ENCODE assay signal across 8 cellular contexts in genomic region chr12:27434673-27435565, GRCh38. TPM values are rescaled to one million over a fixed set of nuclear protein-coding genes. Genes with fewer than 3 reads are reported as not detected.
DNase-seq lines count a peak whose midpoint lies in the region; ATAC-seq and TF ChIP-seq lines count a peak whose summit lies in the region.

No MANE protein-coding gene starts in this region.

- no peak overlapping the region for H3K27ac Mint-ChIP-seq in GM23338
- peak overlapping the region; percentile 63 for H3K27ac Mint-ChIP-seq in T-helper 2 cell treated with Interferon-gamma antibody and Interleukin-4, amounts not matched to agents 5 μg/mL and 100 μg/mL, for 36 hours

- peak; percentile 44 to 47 for TF ChIP-seq CTCF in GM23338 (conservative IDR thresholded peaks at IDR 0.05; ENCODE audit: low read depth in 2 of 2)
- peak; percentile 69 for TF ChIP-seq CTCF in epithelial cell of proximal tubule (conservative IDR thresholded peaks at IDR 0.05; ENCODE audit: low read depth, low read length)
- TF ChIP-seq CTCF in neutrophil (IDR thresholded peaks at IDR 0.05): peak; percentile 65

- peak; percentile 20 for DNase-seq in CD1c-positive myeloid dendritic cell (ENCODE audit: extremely low spot score)
- DNase-seq in GM23338 (ENCODE audit: low spot score): peak; percentile 12
- DNase-seq in T-helper 2 cell treated with Interferon-gamma antibody and Interleukin-4, amounts not matched to agents 5 μg/mL and 100 μg/mL, for 36 hours (ENCODE audit: low spot score): no peak
- DNase-seq in epithelial cell of proximal tubule (ENCODE audit: low read depth): no peak
- DNase-seq in DMS153 (lab: John Stamatoyannopoulos, UW): no peak

- no peaks in the 10 kb centered on the region for H3K36me3 ChIP-seq in GM23338 (ENCODE audit: insufficient read depth)
- no peaks in the 10 kb centered on the region for H3K36me3 ChIP-seq in neutrophil

- H3K4me1 Mint-ChIP-seq in GM23338: peaks cover 14% of the 10 kb centered on the region
- peaks cover 44% of the 10 kb centered on the region for H3K4me1 Mint-ChIP-seq in T-helper 2 cell treated with Interferon-gamma antibody and Interleukin-4, amounts not matched to agents 5 μg/mL and 100 μg/mL, for 36 hours (ENCODE audit: low read depth)

- no peak overlapping the region for H2AFZ ChIP-seq in GM23338

- H3K27me3 ChIP-seq in GM23338 (ENCODE audit: insufficient read depth): no peaks in the 10 kb centered on the region
- H3K27me3 ChIP-seq in neutrophil: no peaks in the 10 kb centered on the region

- H3K4me2 ChIP-seq in GM23338: no peak overlapping the region

- peaks cover 4% of the 10 kb centered on the region for H3K27me3 Mint-ChIP-seq in GM23338 (ENCODE audit: insufficient read depth, low read depth, poor library complexity)
- peaks cover 11% of the 10 kb centered on the region for H3K27me3 Mint-ChIP-seq in T-helper 2 cell treated with Interferon-gamma antibody and Interleukin-4, amounts not matched to agents 5 μg/mL and 100 μg/mL, for 36 hours (ENCODE audit: low read depth)

- H3K4me1 ChIP-seq in GM23338 (ENCODE audit: insufficient read depth) (no peaks in the 10 kb centered on the region), neutrophil (ENCODE audit: control insufficient read depth in 1 of 2, insufficient read depth in 1 of 2, low read depth in 1 of 2, low read length in 1 of 2) (peaks cover 0 to 8% of the 10 kb centered on the region in 2 experiments)

- no peaks in the 10 kb centered on the region for H4K20me1 ChIP-seq in GM23338 (replicated peaks; ENCODE audit: insufficient read depth)

- H3K79me2 ChIP-seq in GM23338 (replicated peaks; ENCODE audit: insufficient read depth): no peaks in the 10 kb centered on the region

- H3K9me3 Mint-ChIP-seq in GM23338: peaks cover 17% of the 10 kb centered on the region
- H3K9me3 Mint-ChIP-seq in T-helper 2 cell treated with Interferon-gamma antibody and Interleukin-4, amounts not matched to agents 5 μg/mL and 100 μg/mL, for 36 hours: peaks cover 32% of the 10 kb centered on the region

- H3K27ac ChIP-seq in GM23338 (ENCODE audit: low read depth): no peak overlapping the region
- no peak overlapping the region for H3K27ac ChIP-seq in neutrophil

- H3K9me3 ChIP-seq in neutrophil: no peaks in the 10 kb centered on the region

- H3F3A ChIP-seq in GM23338 (replicated peaks; ENCODE audit: low read depth): no peaks in the 10 kb centered on the region

- H3K4me3 ChIP-seq in GM23338 (no peak overlapping the region), epithelial cell of proximal tubule (ENCODE audit: low read depth, low read length) (no peak overlapping the region), neutrophil (ENCODE audit: low read depth in 1 of 2, low read length in 1 of 2) (no peak overlapping the region)

- no peak overlapping the region for H3K4me3 Mint-ChIP-seq in GM23338
- H3K4me3 Mint-ChIP-seq in T-helper 2 cell treated with Interferon-gamma antibody and Interleukin-4, amounts not matched to agents 5 μg/mL and 100 μg/mL, for 36 hours: no peak overlapping the region

- peaks cover 19% of the 10 kb centered on the region for H3K36me3 Mint-ChIP-seq in GM23338 (ENCODE audit: low read depth)
- H3K36me3 Mint-ChIP-seq in T-helper 2 cell treated with Interferon-gamma antibody and Interleukin-4, amounts not matched to agents 5 μg/mL and 100 μg/mL, for 36 hours (ENCODE audit: low read depth): peaks cover 38% of the 10 kb centered on the region

- peaks cover 12% of the 10 kb centered on the region for H3K9me2 ChIP-seq in GM23338 (ENCODE audit: insufficient read depth)

- ATAC-seq in GM23338 (no peak), HG02870 (IDR thresholded peaks at IDR 0.05; ENCODE audit: unreplicated experiment) (no peak), GM18861 (IDR thresholded peaks at IDR 0.05; ENCODE audit: unreplicated experiment) (no peak)

TF ChIP-seq in GM23338, 12 proteins besides CTCF, POLR2A, EP300 and RAD21 (continues in another document):
- TF ChIP-seq STAT1 (IDR thresholded peaks at IDR 0.05; ENCODE audit: unreplicated experiment) (no peak), EZH2phosphoT487 (IDR thresholded peaks at IDR 0.05; ENCODE audit: unreplicated experiment) (no peak), ETS1 (IDR thresholded peaks at IDR 0.05) (no peak), REST (IDR thresholded peaks at IDR 0.05; ENCODE audit: unreplicated experiment) (no peak), POLR2AphosphoS5 (IDR thresholded peaks at IDR 0.05; ENCODE audit: low read depth) (no peak), CREB1 (CRISPR knock-in tag; IDR thresholded peaks at IDR 0.05; ENCODE audit: low read depth) (no peak), NANOG (IDR thresholded peaks at IDR 0.05; ENCODE audit: borderline replicate concordance) (no peak), ZNF114 (CRISPR knock-in tag; IDR thresholded peaks at IDR 0.05) (no peak), EZH2 (IDR thresholded peaks at IDR 0.05; ENCODE audit: low read depth, unreplicated experiment) (no peak)

RNA-seq across cellular contexts. Expression of gene SMCO2, which starts 11.6 kb away (rescaled TPM):
- total RNA-seq in GM23338 (2014; rRNA removed; shearing (Covaris generic)): not detected in 2 replicates
- 0.24 and 0.86 TPM in 2 replicates for polyA plus RNA-seq in GM23338 (2016; fragmentation: Nextera tagmentation; extraction: Ambion mirVana)
- not detected in 2 replicates for total RNA-seq in epithelial cell of proximal tubule

Comparison
In these comparisons a context has a peak if more than half of its experiments do, and no peak if none do; other contexts are left out.
1. DNase-seq: peak in CD1c-positive myeloid dendritic cell (single experiment) and GM23338 (single experiment); none in T-helper 2 cell treated with Interferon-gamma antibody and Interleukin-4, amounts not matched to agents 5 μg/mL and 100 μg/mL, for 36 hours (single experiment), epithelial cell of proximal tubule (single experiment) and DMS153 (single experiment).
2. Peak in every context shown above with its lines, with median percentiles within 50 percentile points of each other: CTCF ChIP-seq.